10 cellular contexts compared by ENCODE assay signal in the genomic region with DNA sequence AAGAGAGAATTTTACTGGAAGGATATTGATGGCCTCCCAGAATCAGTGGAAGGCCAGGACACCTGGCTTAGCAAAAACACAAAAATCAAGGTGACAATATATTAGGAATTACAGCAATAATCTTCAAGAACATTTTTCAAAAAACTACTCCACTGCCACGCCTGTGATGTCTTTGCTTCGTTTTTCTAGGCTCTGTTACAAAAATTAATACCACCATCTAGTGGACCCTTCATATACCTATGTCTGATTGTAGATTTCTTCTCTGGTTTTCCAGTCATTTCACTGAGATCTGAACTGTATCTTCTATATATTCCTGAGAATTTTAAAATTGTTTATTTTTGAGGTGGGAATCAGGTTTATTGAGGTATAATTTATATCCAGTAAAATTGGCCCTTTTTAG. TPM values are rescaled to one million over a fixed set of nuclear protein-coding genes. Genes with fewer than 3 reads are reported as not detected.
A peak's percentile ranks its signal among the peaks of the same experiment; 100 is the strongest.
DNase-seq lines count a peak whose midpoint lies in the region; ATAC-seq, FAIRE-seq and TF ChIP-seq lines count a peak whose summit lies in the region.
"Had no signal": no experiment of that assay in that cellular context is flagged by ENCODE, and none has a peak within 500 bp of the region (broad histone marks: within the 10 kb centered on the region; RNA-seq: fewer than 3 reads in every experiment).

No MANE protein-coding gene starts in this region.

- H3K27ac Mint-ChIP-seq in neural crest cell (ENCODE audit: unreplicated experiment) = no peak overlapping the region

- H3K36me3 Mint-ChIP-seq in neural crest cell (ENCODE audit: low read depth) = peaks cover 3% of the 10 kb centered on the region

- no peaks in the 10 kb centered on the region for H3K9me3 ChIP-seq in Peyer's patch
- H3K9me3 ChIP-seq: thoracic aorta had no signal

- peaks cover 4% of the 10 kb centered on the region for H3K9me3 Mint-ChIP-seq in neural crest cell

- TF ChIP-seq CTCF in neural crest cell (conservative IDR thresholded peaks at IDR 0.05) (peak; percentile 40), Peyer's patch (IDR thresholded peaks at IDR 0.05) (peak in 2 of 6 experiments; percentile 14 to 19)

- ATAC-seq in HG03280 (IDR thresholded peaks at IDR 0.05; ENCODE audit: unreplicated experiment) = peak; percentile 47
- ATAC-seq: Right ventricle myocardium inferior had no signal

- no peak overlapping the region for H3K4me3 Mint-ChIP-seq in neural crest cell

- TF ChIP-seq POLR2A in Peyer's patch (IDR thresholded peaks at IDR 0.05) = no peak

- no peak overlapping the region for H3K27ac ChIP-seq in Peyer's patch
- H3K27ac ChIP-seq: thoracic aorta had no signal

- H3K4me1 ChIP-seq in Peyer's patch = no peaks in the 10 kb centered on the region

- H3K4me1 Mint-ChIP-seq in neural crest cell = peaks cover 1% of the 10 kb centered on the region

- no peaks in the 10 kb centered on the region for H3K36me3 ChIP-seq in Peyer's patch
- H3K36me3 ChIP-seq: thoracic aorta had no signal

- peaks cover 6% of the 10 kb centered on the region for H3K27me3 Mint-ChIP-seq in neural crest cell (ENCODE audit: low read depth)

- no peaks in the 10 kb centered on the region for H3K27me3 ChIP-seq in Peyer's patch

- FAIRE-seq in TTC549 (lab: Jason Lieb, UNC) = peak; percentile 36

- H3K4me3 ChIP-seq in Peyer's patch = no peak overlapping the region
- H3K4me3 ChIP-seq: thoracic aorta had no signal

- DNase-seq in DMS 273 (lab: John Stamatoyannopoulos, UW; ENCODE audit: unreplicated experiment) (peak; percentile 60), DMS 273 treated with DMSO at 0.1 percent for 48 hours (lab: John Stamatoyannopoulos, UW) (no peak), neural crest cell (ENCODE audit: low read depth, low spot score) (no peak), Peyer's patch (no peak)
- DNase-seq in activated effector memory CD4-positive, alpha-beta T cell treated with Interleukin-2 at 50 U/mL for 16 hours = no peak
- DNase-seq in activated CD4-positive, alpha-beta T cell treated with anti-CD3 and anti-CD28 coated beads for 1 hour = no peak

RNA-seq across cellular contexts. Expression of a gene that starts 5.6 kb away (rescaled TPM):
- 17.7 and 18.8 TPM in 2 replicates for total RNA-seq in neural crest cell
- total RNA-seq in Peyer's patch = 10 to 100 TPM; 12.4 to 44.7 (median 30.3) TPM

RNA-seq across cellular contexts. Expression of a gene that starts 10.6 kb away (rescaled TPM):
- total RNA-seq in neural crest cell = 129 and 131 TPM in 2 replicates
- 10 to 100 TPM; 12.9 to 72.6 (median 22.2) TPM for total RNA-seq in Peyer's patch

RNA-seq across cellular contexts. Expression of a gene that starts 53.8 kb away (rescaled TPM):
- total RNA-seq in neural crest cell = 4.2 and 4.4 TPM in 2 replicates
- total RNA-seq in Peyer's patch = 1 to 10 TPM in 3 of 4 donors, not detected in 1; 1.9 to 5.8 (median 3.9) TPM
